Comparison of ENCODE assay signal across 8 cellular contexts in the genomic region with DNA sequence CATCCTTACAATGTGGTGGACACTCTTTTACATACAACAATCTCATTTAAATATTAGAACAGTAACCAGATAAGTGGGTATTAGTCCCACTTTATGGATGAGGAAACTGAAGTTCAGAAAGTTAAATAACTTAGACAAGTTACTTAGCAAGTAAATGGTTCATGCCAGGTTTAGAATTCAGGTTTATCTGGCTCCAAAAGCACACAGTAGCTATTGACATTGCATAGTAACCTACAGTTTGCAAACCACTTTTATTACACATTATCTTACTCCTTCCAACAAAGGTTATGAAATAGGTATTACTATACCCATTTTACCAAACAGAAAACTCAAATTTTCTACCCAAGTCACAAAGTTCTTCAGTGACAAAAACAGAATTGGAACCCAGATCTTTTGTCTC. TPM values are rescaled to one million over a fixed set of nuclear protein-coding genes. Genes with fewer than 3 reads are reported as not detected.
"Had no signal": no experiment of that assay in that cellular context is flagged by ENCODE, and none has a peak within 500 bp of the region (broad histone marks: within the 10 kb centered on the region; RNA-seq: fewer than 3 reads in every experiment).

No MANE protein-coding gene starts in this region.

- DNase-seq: IMR-90, KG1 had no signal

- H3K27ac Mint-ChIP-seq: IgD-negative memory B cell had no signal

- H3K27ac ChIP-seq: HL-60 had no signal

- H3K4me3 ChIP-seq: K562 had no signal

- ATAC-seq: HepG2, K562 had no signal

- H3K4me3 Mint-ChIP-seq: IgD-negative memory B cell had no signal

RNA-seq across cellular contexts. Expression of a gene that starts 19.7 kb away (rescaled TPM):
- total RNA-seq: HepG2, HT-29, HT1080, IMR-90, K562 had no signal
